ENCODE assay signal across 1 cellular context in the genomic region with DNA sequence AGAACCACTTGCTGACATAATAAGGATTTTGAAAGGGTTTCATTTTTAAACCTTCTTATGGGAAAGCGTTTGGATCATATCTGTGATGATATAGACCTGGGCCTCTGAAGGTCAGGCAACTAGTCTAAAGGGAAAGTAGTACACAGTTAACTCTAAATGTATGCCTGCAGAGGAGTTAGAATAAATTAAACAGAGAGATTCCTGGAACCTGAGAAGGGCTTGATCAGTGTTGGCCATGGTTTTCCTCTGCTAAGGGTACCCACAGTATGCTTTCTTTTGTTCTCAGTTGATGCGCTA.
TF ChIP-seq lines count a peak whose summit lies in the region.

No MANE protein-coding gene starts in this region.

TF ChIP-seq in HCT116, 20 proteins besides CTCF, POLR2A, EP300 and RAD21:
- TF ChIP-seq JUND (IDR thresholded peaks at IDR 0.05), result no peak
- TF ChIP-seq ZFX (IDR thresholded peaks at IDR 0.05), result no peak
- no peak for TF ChIP-seq TCF7L2 (IDR thresholded peaks at IDR 0.05; ENCODE audit: borderline replicate concordance, extremely low read depth, insufficient read depth, insufficient read length)
- TF ChIP-seq, protein P1, sequence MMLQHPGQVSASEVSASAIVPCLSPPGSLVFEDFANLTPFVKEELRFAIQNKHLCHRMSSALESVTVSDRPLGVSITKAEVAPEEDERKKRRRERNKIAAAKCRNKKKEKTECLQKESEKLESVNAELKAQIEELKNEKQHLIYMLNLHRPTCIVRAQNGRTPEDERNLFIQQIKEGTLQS (IDR thresholded peaks at IDR 0.05), result no peak
- TF ChIP-seq SP1 (IDR thresholded peaks at IDR 0.05; ENCODE audit: low read depth), result no peak
- TF ChIP-seq, protein P2, sequence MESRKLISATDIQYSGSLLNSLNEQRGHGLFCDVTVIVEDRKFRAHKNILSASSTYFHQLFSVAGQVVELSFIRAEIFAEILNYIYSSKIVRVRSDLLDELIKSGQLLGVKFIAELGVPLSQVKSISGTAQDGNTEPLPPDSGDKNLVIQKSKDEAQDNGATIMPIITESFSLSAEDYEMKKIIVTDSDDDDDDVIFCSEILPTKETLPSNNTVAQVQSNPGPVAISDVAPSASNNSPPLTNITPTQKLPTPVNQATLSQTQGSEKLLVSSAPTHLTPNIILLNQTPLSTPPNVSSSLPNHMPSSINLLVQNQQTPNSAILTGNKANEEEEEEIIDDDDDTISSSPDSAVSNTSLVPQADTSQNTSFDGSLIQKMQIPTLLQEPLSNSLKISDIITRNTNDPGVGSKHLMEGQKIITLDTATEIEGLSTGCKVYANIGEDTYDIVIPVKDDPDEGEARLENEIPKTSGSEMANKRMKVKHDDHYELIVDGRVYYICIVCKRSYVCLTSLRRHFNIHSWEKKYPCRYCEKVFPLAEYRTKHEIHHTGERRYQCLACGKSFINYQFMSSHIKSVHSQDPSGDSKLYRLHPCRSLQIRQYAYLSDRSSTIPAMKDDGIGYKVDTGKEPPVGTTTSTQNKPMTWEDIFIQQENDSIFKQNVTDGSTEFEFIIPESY (IDR thresholded peaks at IDR 0.05; ENCODE audit: extremely low read depth, insufficient replicate concordance, low read length), result no peak
- no peak for TF ChIP-seq EGR1 (IDR thresholded peaks at IDR 0.05; ENCODE audit: low read depth)
- no peak for TF ChIP-seq ZNF274 (IDR thresholded peaks at IDR 0.05; ENCODE audit: low read depth, low read length)
- TF ChIP-seq, protein P3, sequence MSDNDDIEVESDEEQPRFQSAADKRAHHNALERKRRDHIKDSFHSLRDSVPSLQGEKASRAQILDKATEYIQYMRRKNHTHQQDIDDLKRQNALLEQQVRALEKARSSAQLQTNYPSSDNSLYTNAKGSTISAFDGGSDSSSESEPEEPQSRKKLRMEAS (IDR thresholded peaks at IDR 0.05), result no peak
- TF ChIP-seq POLR2AphosphoS5 (IDR thresholded peaks at IDR 0.05; ENCODE audit: low read depth, low read length), result no peak
